Comparison of ENCODE assay signal across 18 cellular contexts in the genomic region with DNA sequence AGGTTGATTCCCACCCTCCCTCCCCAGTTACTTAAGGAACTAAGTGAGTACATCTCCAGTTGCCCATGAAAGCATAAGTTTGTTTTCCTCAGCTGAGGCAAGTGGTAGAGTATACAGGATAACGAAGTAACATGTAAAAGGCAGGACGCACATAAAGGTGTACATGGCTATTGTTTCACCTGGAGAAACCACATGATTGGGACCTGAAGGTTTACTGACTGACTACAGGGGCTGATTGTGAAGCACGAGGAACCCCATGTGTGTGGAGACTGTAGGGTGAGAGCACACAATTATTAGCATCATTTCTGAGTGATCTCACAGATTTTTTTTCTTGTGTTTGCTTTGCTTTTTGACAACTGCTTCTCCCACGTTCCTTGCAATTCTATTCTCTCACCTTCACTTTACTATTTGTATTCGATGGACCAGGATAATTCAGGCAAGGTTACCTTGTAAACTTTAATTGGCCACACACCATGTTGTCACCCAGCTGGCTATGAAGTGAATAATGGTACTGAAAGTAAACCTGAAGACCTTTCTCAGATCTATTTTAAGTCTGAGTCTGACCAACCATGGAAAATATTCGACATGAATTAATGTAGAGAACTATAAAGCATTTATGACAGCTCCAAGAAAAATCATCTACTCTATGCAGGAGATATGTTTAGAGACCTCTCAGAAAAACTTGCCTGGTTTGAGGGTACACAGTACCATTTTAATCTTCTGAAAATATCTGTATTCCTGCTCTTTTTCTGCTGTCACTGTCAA.
A peak's percentile ranks its signal among the peaks of the same experiment; 100 is the strongest.
DNase-seq lines count a peak whose midpoint lies in the region; ATAC-seq and TF ChIP-seq lines count a peak whose summit lies in the region.
"Had no signal": no experiment of that assay in that cellular context is flagged by ENCODE, and none has a peak within 500 bp of the region (broad histone marks: within the 10 kb centered on the region; RNA-seq: fewer than 3 reads in every experiment).

No MANE protein-coding gene starts in this region.

- DNase-seq in NCI-H146 treated with DMSO at 0.1 percent for 48 hours (lab: John Stamatoyannopoulos, UW; ENCODE audit: unreplicated experiment) (no peak), head of caudate nucleus (no peak)
- DNase-seq in T-helper 2 cell treated with Interferon-gamma antibody and Interleukin-4, amounts not matched to agents 5 μg/mL and 100 μg/mL, for 36 hours (ENCODE audit: low spot score): no peak
- DNase-seq: activated CD4-positive, CD25-positive, alpha-beta regulatory T cell treated with anti-CD3 and anti-CD28 coated beads, Interleukin-2, amount 50 U/mL, for 72 hours; activated gamma-delta T cell treated with Interleukin-2 at 50 U/mL for 16 hours; CD4-positive, alpha-beta memory T cell; hypothalamus; kidney glomerular epithelial cell; NCI-H1092; NCI-H2171 treated with DMSO at 0.1 percent for 48 hours; stimulated activated naive CD4-positive, alpha-beta T cell had no signal

- H3K9ac ChIP-seq in muscle layer of colon (ENCODE audit: low read length): peak overlapping the region; percentile 66

- no peaks in the 10 kb centered on the region for H3K9me3 Mint-ChIP-seq in T-helper 2 cell treated with Interferon-gamma antibody and Interleukin-4, amounts not matched to agents 5 μg/mL and 100 μg/mL, for 36 hours
- H3K9me3 Mint-ChIP-seq: CD4-positive, alpha-beta memory T cell had no signal

- H3K27me3 ChIP-seq in DOHH2 (ENCODE audit: control insufficient read depth, low read length): no peaks in the 10 kb centered on the region
- no peaks in the 10 kb centered on the region for H3K27me3 ChIP-seq in muscle layer of colon (ENCODE audit: control insufficient read depth in 1 of 2, insufficient read depth in 2 of 2, low read length in 2 of 2)

- peaks cover 4% of the 10 kb centered on the region for H3K4me1 Mint-ChIP-seq in T-helper 2 cell treated with Interferon-gamma antibody and Interleukin-4, amounts not matched to agents 5 μg/mL and 100 μg/mL, for 36 hours (ENCODE audit: low read depth)
- H3K4me1 Mint-ChIP-seq: CD4-positive, alpha-beta memory T cell had no signal

- H3K4me1 ChIP-seq in DOHH2 (ENCODE audit: control insufficient read depth, low read length) (peaks cover 64% of the 10 kb centered on the region), muscle layer of colon (ENCODE audit: insufficient read depth, low read length) (peaks cover 51% of the 10 kb centered on the region)

- H3K4me3 Mint-ChIP-seq in T-helper 2 cell treated with Interferon-gamma antibody and Interleukin-4, amounts not matched to agents 5 μg/mL and 100 μg/mL, for 36 hours: no peak overlapping the region
- H3K4me3 Mint-ChIP-seq: CD4-positive, alpha-beta memory T cell; dendritic cell treated with granulocyte-macrophage colony-stimulating factor and Interleukin-4, amounts not matched to agents 40 ng/mL and 50 ng/mL, for 4 days had no signal

- H3K4me2 ChIP-seq in DOHH2 (ENCODE audit: low read length): peak overlapping the region; percentile 44

- intact Hi-C loops in head of caudate nucleus (cut with DNase I): no loop called here

- H3K36me3 Mint-ChIP-seq in T-helper 2 cell treated with Interferon-gamma antibody and Interleukin-4, amounts not matched to agents 5 μg/mL and 100 μg/mL, for 36 hours (ENCODE audit: low read depth): no peaks in the 10 kb centered on the region
- H3K36me3 Mint-ChIP-seq: CD4-positive, alpha-beta memory T cell had no signal

- H3K27me3 Mint-ChIP-seq in T-helper 2 cell treated with Interferon-gamma antibody and Interleukin-4, amounts not matched to agents 5 μg/mL and 100 μg/mL, for 36 hours (ENCODE audit: low read depth): peaks cover 8% of the 10 kb centered on the region
- H3K27me3 Mint-ChIP-seq: dendritic cell treated with granulocyte-macrophage colony-stimulating factor and Interleukin-4, amounts not matched to agents 40 ng/mL and 50 ng/mL, for 4 days had no signal

- H3K4me3 ChIP-seq in DOHH2 (ENCODE audit: low read length): peak overlapping the region; percentile 38
- H3K4me3 ChIP-seq in muscle layer of colon (ENCODE audit: low read depth in 1 of 2, low read length in 2 of 2): peak overlapping the region; percentile 28 to 54

- peaks cover 27% of the 10 kb centered on the region for H3K79me2 ChIP-seq in DOHH2 (ENCODE audit: control insufficient read depth, low read length)

- H3K36me3 ChIP-seq in DOHH2 (ENCODE audit: control insufficient read depth, low read length): peaks cover 41% of the 10 kb centered on the region
- peaks cover 58% of the 10 kb centered on the region for H3K36me3 ChIP-seq in muscle layer of colon (ENCODE audit: insufficient read depth, low read length)

- H3K9me3 ChIP-seq in DOHH2 (ENCODE audit: control insufficient read depth, insufficient read depth, low read length) (no peaks in the 10 kb centered on the region), muscle layer of colon (ENCODE audit: low read length) (no peaks in the 10 kb centered on the region)

- H4K20me1 ChIP-seq in DOHH2 (ENCODE audit: control insufficient read depth, insufficient read depth, low read depth, low read length): no peaks in the 10 kb centered on the region

- H3F3A ChIP-seq in DOHH2 (ENCODE audit: control insufficient read depth, insufficient read depth): peaks cover 8% of the 10 kb centered on the region

- no peak for TF ChIP-seq CTCF in DOHH2 (IDR thresholded peaks at IDR 0.05; ENCODE audit: low read depth, low read length, poor library complexity, severe bottlenecking)

- no peak overlapping the region for H3K27ac Mint-ChIP-seq in T-helper 2 cell treated with Interferon-gamma antibody and Interleukin-4, amounts not matched to agents 5 μg/mL and 100 μg/mL, for 36 hours
- H3K27ac Mint-ChIP-seq: CD4-positive, alpha-beta memory T cell; dendritic cell treated with granulocyte-macrophage colony-stimulating factor and Interleukin-4, amounts not matched to agents 40 ng/mL and 50 ng/mL, for 4 days had no signal

- no peaks in the 10 kb centered on the region for H3K9me2 ChIP-seq in DOHH2 (replicated peaks; ENCODE audit: control insufficient read depth, low read length)

- H3K27ac ChIP-seq in DOHH2 (ENCODE audit: low read depth, low read length): peak overlapping the region; percentile 53
- peak overlapping the region; percentile 74 for H3K27ac ChIP-seq in muscle layer of colon (ENCODE audit: low read depth, low read length)

- ATAC-seq in GM21447 (IDR thresholded peaks at IDR 0.05; ENCODE audit: unreplicated experiment) (peak; percentile 52), HG03520 (IDR thresholded peaks at IDR 0.05; ENCODE audit: unreplicated experiment) (peak; percentile 49), GM21528 (IDR thresholded peaks at IDR 0.05; ENCODE audit: low FRiP score, unreplicated experiment) (no peak)
- ATAC-seq: esophagus mucosa had no signal
